Comparison of ENCODE assay signal across 20 cellular contexts in the genomic region with DNA sequence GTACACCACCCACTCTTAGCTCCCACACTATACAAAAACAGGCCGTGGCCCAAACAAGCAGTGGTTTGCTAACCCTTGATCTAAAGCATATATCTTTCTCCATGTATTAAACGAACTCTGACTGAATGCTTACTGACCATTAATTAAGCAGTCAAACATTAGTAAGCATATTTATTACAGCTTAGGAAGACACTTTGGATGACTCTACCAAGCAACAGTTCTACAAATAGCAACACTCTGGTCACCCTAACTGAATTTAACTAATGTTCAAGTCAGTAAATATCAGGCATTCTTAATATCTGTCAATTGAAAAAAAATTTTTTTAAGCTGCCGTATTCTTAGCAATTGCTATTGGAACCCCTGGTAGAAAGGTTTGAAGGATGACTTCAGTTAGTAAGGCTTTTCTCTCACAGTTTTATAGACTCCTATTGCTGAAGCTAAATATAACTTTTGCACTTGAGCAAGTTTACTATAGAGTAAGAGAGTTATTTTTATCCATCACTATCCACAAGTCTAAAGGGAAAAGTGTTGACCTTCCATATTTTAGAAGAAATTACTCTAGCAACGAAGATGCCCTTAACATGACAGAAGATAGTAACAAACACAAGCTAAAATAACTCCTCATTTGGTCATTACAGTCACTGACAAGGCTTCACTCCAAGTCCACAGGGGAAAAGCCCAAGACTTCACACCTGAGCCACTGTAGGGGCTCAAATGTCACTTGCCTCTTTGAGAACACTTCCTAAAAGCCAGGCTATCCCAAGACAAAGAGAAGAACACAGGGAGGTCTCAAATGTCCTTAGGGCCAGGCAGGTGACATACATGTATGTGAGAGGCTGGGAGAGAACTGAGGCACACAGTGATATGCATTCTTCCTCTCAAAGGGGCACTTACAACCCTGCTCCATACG.
DNase-seq lines count a peak whose midpoint lies in the region; ATAC-seq and TF ChIP-seq lines count a peak whose summit lies in the region.
"Had no signal": no experiment of that assay in that cellular context is flagged by ENCODE, and none has a peak within 500 bp of the region (broad histone marks: within the 10 kb centered on the region; RNA-seq: fewer than 3 reads in every experiment).

No MANE protein-coding gene starts in this region.

- H3K27ac Mint-ChIP-seq in Calu3 (ENCODE audit: unreplicated experiment) (peak overlapping the region; percentile 47), T-cell (peak overlapping the region; percentile 55 to 74)
- H3K27ac Mint-ChIP-seq: activated CD8-positive, alpha-beta T cell treated with anti-CD3 and anti-CD28 coated beads, Interleukin-2, amount 10 ng/mL, durations not matched to agents 7 days and 5 days had no signal

- H3K4me1 Mint-ChIP-seq in Calu3 (ENCODE audit: low read depth, unreplicated experiment) (peaks cover 31% of the 10 kb centered on the region), T-cell (peaks cover 38 to 42% (median 38%) of the 10 kb centered on the region in 3 donors)

- intact Hi-C loops in Calu3 (cut with micrococcal nuclease; ENCODE audit: unreplicated experiment) (no loop called here), psoas muscle (cut with DNase I) (loop anchor here in 1 of 2 donors (10.0 kb wide), 1 partner anchor 71 kb away; no protein-coding TSS in a partner anchor)

- no peak overlapping the region for H3K4me3 Mint-ChIP-seq in Calu3 (ENCODE audit: low read depth, unreplicated experiment)
- H3K4me3 Mint-ChIP-seq in T-cell = no peak overlapping the region
- H3K4me3 Mint-ChIP-seq: activated CD8-positive, alpha-beta T cell treated with anti-CD3 and anti-CD28 coated beads, Interleukin-2, amount 10 ng/mL, durations not matched to agents 7 days and 5 days had no signal

- H3K27ac ChIP-seq in gastroesophageal sphincter (peak overlapping the region; percentile 44 to 66 (median 56)), psoas muscle (peak overlapping the region; percentile 95)
- H3K27ac ChIP-seq: C4-2B, HL-60 had no signal

- peaks cover 22 to 84% (median 31%) of the 10 kb centered on the region in 3 donors for H3K4me1 ChIP-seq in gastroesophageal sphincter
- peaks cover 90% of the 10 kb centered on the region for H3K4me1 ChIP-seq in psoas muscle

- TF ChIP-seq EP300 in gastroesophageal sphincter (IDR thresholded peaks at IDR 0.05) = no peak

- ATAC-seq in T-cell (replicated peaks in 1 of 4) (no peak), gastroesophageal sphincter (no peak), psoas muscle (peak; percentile 71 to 74 (median 72)), GM18502 (IDR thresholded peaks at IDR 0.05; ENCODE audit: poor library complexity, unreplicated experiment) (no peak), GM18511 (IDR thresholded peaks at IDR 0.05; ENCODE audit: unreplicated experiment) (no peak)
- ATAC-seq: activated CD8-positive, alpha-beta T cell treated with anti-CD3 and anti-CD28 coated beads, Interleukin-2, amount 10 ng/mL, durations not matched to agents 7 days and 5 days had no signal

- BruUV-seq in Calu3 (replicated peaks; lab: Mats Ljungman, UMichigan) = no TSS peak

- H3K36me3 ChIP-seq in gastroesophageal sphincter = peaks cover 0 to 15% of the 10 kb centered on the region in 2 donors
- peaks cover 3 to 17% of the 10 kb centered on the region in 2 donors for H3K36me3 ChIP-seq in psoas muscle (ENCODE audit: insufficient read depth in 1 of 2, low read depth in 1 of 2)

- CTCF ChIA-PET in Calu3 (lab: Charles Lee) (interaction anchor here (1.2 kb wide), 1 partner anchor 8 kb away, joined by 3 read pairs; no protein-coding TSS in a partner anchor), T-cell (lab: Charles Lee) (interaction anchor here in 1 of 2 donors (0.8 kb wide), 1 partner anchor 61 kb away, joined by 3 read pairs; no protein-coding TSS in a partner anchor)

- POLR2A ChIA-PET in T-cell (lab: Charles Lee) = interaction anchor here (0.5 kb wide), 2 partner anchors 65 to 1237 kb away, joined by 3 to 5 read pairs; no protein-coding TSS in a partner anchor

- no peaks in the 10 kb centered on the region for H3K27me3 Mint-ChIP-seq in Calu3 (ENCODE audit: unreplicated experiment)
- no peaks in the 10 kb centered on the region for H3K27me3 Mint-ChIP-seq in T-cell

- DNase-seq in Calu3 (no peak), T-cell (no peak), psoas muscle (no peak), NCI-H524 treated with DMSO at 0.1 percent for 48 hours (lab: John Stamatoyannopoulos, UW) (no peak), putamen (ENCODE audit: low spot score) (no peak)
- DNase-seq: activated CD8-positive, alpha-beta T cell treated with anti-CD3 and anti-CD28 coated beads, Interleukin-2, amount 10 ng/mL, durations not matched to agents 7 days and 5 days; activated gamma-delta T cell; GF-D8; H7; mesendoderm; NCI-H187; NCI-H748 treated with DMSO at 0.1 percent for 48 hours; posterior cingulate gyrus; stimulated activated CD4-positive, alpha-beta T cell treated with anti-CD3 and anti-CD28 coated beads, Interleukin-4, amount 100 ng/mL, for 1 hour; stimulated activated naive CD4-positive, alpha-beta T cell had no signal

- WGBS in gastroesophageal sphincter (ENCODE audit: low coverage in 1 of 2), 2 donors = 36 to 43% methylated on average over 5 of the region's 5 CpGs
- WGBS in psoas muscle, 3 donors = 21 to 53% (median 32%) methylated on average over 5 of the region's 5 CpGs

- H3K36me3 Mint-ChIP-seq in Calu3 (ENCODE audit: insufficient read depth, unreplicated experiment) = peaks cover 26% of the 10 kb centered on the region
- peaks cover 43% of the 10 kb centered on the region for H3K36me3 Mint-ChIP-seq in T-cell

- no peaks in the 10 kb centered on the region for H3K27me3 ChIP-seq in gastroesophageal sphincter
- no peaks in the 10 kb centered on the region for H3K27me3 ChIP-seq in psoas muscle (ENCODE audit: insufficient read depth in 3 of 3, low read length in 2 of 3)

- H3K4me3 ChIP-seq in gastroesophageal sphincter = no peak overlapping the region
- peak overlapping the region; percentile 40 for H3K4me3 ChIP-seq in psoas muscle

- TF ChIP-seq CTCF in Calu3 (IDR thresholded peaks at IDR 0.05; ENCODE audit: unreplicated experiment) (no peak), gastroesophageal sphincter (IDR thresholded peaks at IDR 0.05) (peak in 1 of 4 experiments; percentile 3), psoas muscle (IDR thresholded peaks at IDR 0.05) (no peak)

- TF ChIP-seq POLR2A in gastroesophageal sphincter (IDR thresholded peaks at IDR 0.05) = no peak

- H3K9me3 Mint-ChIP-seq in Calu3 (ENCODE audit: low read depth, unreplicated experiment) (no peaks in the 10 kb centered on the region), T-cell (no peaks in the 10 kb centered on the region)

- no peaks in the 10 kb centered on the region for H3K9me3 ChIP-seq in gastroesophageal sphincter
- no peaks in the 10 kb centered on the region for H3K9me3 ChIP-seq in psoas muscle

Comparison
In these comparisons a context has a peak if more than half of its experiments do, and no peak if none do; other contexts are left out.
1. ATAC-seq: peak in psoas muscle (4 of 4); none in T-cell (0 of 4), gastroesophageal sphincter (single experiment), GM18502 (single experiment) and GM18511 (single experiment).